In the genomic region with DNA sequence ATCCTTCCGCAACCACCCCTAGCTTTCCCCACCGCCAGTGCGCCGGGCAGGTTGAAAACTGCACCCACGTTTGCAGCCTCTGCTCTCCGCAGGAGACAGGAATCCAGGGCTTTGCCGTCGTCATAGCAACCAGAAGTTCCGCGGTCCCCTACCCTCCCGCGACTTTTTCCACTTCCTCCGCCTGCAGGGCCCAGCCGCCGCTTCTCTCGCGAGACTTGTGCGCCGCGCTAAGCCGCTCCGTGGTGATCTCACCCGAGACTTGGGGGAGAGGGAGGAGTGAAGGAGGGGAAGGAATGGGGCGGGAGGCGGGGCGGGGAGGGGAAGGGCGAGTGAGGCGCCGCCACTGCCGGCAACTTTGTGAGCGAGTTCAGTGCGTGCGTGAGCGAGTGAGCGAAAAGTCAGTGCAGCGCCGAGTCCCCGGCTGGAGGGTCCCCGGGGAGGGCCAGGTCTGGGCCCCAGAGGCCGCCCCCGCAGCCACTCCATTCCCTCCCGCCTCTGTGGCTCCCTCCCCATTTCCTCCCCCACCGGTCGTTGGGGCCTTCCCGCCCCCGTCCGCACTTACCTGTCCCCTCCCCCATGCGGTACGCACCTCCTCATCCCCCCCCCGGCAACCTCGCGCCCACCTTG, we compare ENCODE assay signal across 7 cellular contexts. TPM values are rescaled to one million over a fixed set of nuclear protein-coding genes. Genes with fewer than 3 reads are reported as not detected.
A peak's percentile ranks its signal among the peaks of the same experiment; 100 is the strongest.
DNase-seq lines count a peak whose midpoint lies in the region; ATAC-seq and TF ChIP-seq lines count a peak whose summit lies in the region.

Gene SIPA1L1 (plus strand): TSS at position 370 of the 627 bp plus-strand sequence.

- peaks cover 29% of the 10 kb centered on the region for H3K79me2 ChIP-seq in hepatocyte

- WGBS in hepatocyte (ENCODE audit: low lambda C conversion rate, missing lambda C conversion rate), result 2% methylated on average over 12 of the region's 52 CpGs

- no peaks in the 10 kb centered on the region for H4K20me1 ChIP-seq in hepatocyte (ENCODE audit: insufficient read depth, poor library complexity, severe bottlenecking)

- DNase-seq in NCI-H2081 (lab: John Stamatoyannopoulos, UW) (peak; percentile 97 to 98), T1000 (lab: John Stamatoyannopoulos, UW) (peak; percentile 96), astrocyte of the hippocampus (ENCODE audit: low read depth, low spot score) (peak; percentile 100), hepatocyte (ENCODE audit: low spot score) (peak; percentile 99), retina (peak; percentile 95)

- no peaks in the 10 kb centered on the region for H3K9me2 ChIP-seq in hepatocyte (replicated peaks; ENCODE audit: insufficient read depth)

- H3K36me3 ChIP-seq in hepatocyte (replicated peaks; ENCODE audit: insufficient read depth, low read depth), result no peaks in the 10 kb centered on the region

- H3K4me3 ChIP-seq in hepatocyte, result peak within 1 kb of the TSS; percentile 96

- no peaks in the 10 kb centered on the region for H3K27me3 ChIP-seq in hepatocyte

- peaks cover 14% of the 10 kb centered on the region for H3K4me1 ChIP-seq in hepatocyte (ENCODE audit: insufficient read depth)

- no peaks in the 10 kb centered on the region for H3K9me3 ChIP-seq in hepatocyte (ENCODE audit: low read depth)

- ATAC-seq in GM18508 (IDR thresholded peaks at IDR 0.05; ENCODE audit: insufficient read depth, unreplicated experiment) (peak; percentile 46), HG03025 (IDR thresholded peaks at IDR 0.05; ENCODE audit: low FRiP score, unreplicated experiment) (peak; percentile 77)

- peak within 1 kb of the TSS; percentile 98 for H3K27ac ChIP-seq in hepatocyte

- H2AFZ ChIP-seq in hepatocyte, result peak within 1 kb of the TSS; percentile 85

- peak within 1 kb of the TSS; percentile 83 for H3K4me2 ChIP-seq in hepatocyte

- TF ChIP-seq CTCF in hepatocyte (IDR thresholded peaks at IDR 0.05; ENCODE audit: poor library complexity), result no peak

RNA-seq across cellular contexts. Expression of gene SIPA1L1, which starts in this region (rescaled TPM):
- 36.0 and 41.4 TPM in 2 replicates for total RNA-seq in hepatocyte
- polyA plus RNA-seq in hepatocyte, result 41.4 and 42.5 TPM in 2 replicates

Comparison
In these comparisons a context has a peak if more than half of its experiments do, and no peak if none do; other contexts are left out.
1. Peak in every context shown above with its lines: DNase-seq, ATAC-seq, H3K4me3 ChIP-seq and H3K27ac ChIP-seq.